In genomic region chr20:63326314-63327228, GRCh38 we compare ENCODE assay signal across 18 cellular contexts. TPM values are rescaled to one million over a fixed set of nuclear protein-coding genes. Genes with fewer than 3 reads are reported as not detected.
DNase-seq lines count a peak whose midpoint lies in the region; ATAC-seq and TF ChIP-seq lines count a peak whose summit lies in the region.
"Had no signal": no experiment of that assay in that cellular context is flagged by ENCODE, and none has a peak within 500 bp of the region (broad histone marks: within the 10 kb centered on the region; RNA-seq: fewer than 3 reads in every experiment).

No MANE protein-coding gene starts in this region.

- no peak overlapping the region for H3K4me3 Mint-ChIP-seq in activated T-cell treated with anti-CD3 and anti-CD28 coated beads, Interleukin-2, amount 50 U/mL, for 24 hours
- H3K4me3 Mint-ChIP-seq in endothelial cell (ENCODE audit: unreplicated experiment), result no peak overlapping the region
- H3K4me3 Mint-ChIP-seq in stimulated activated effector memory CD8-positive, alpha-beta T cell treated with anti-CD3 and anti-CD28 coated beads, Interleukin-12 subunit alpha, Interleukin-12 subunit beta, amount 100 ng/mL, for 72 hours, result no peak overlapping the region
- H3K4me3 Mint-ChIP-seq: brain, endodermal cell, neural progenitor cell had no signal

- H3K9me3 Mint-ChIP-seq in activated T-cell treated with anti-CD3 and anti-CD28 coated beads, Interleukin-2, amount 50 U/mL, for 24 hours, result peaks cover 2% of the 10 kb centered on the region
- H3K9me3 Mint-ChIP-seq in endothelial cell (ENCODE audit: unreplicated experiment), result peaks cover 2% of the 10 kb centered on the region
- peaks cover 2% of the 10 kb centered on the region for H3K9me3 Mint-ChIP-seq in stimulated activated effector memory CD8-positive, alpha-beta T cell treated with anti-CD3 and anti-CD28 coated beads, Interleukin-12 subunit alpha, Interleukin-12 subunit beta, amount 100 ng/mL, for 72 hours

- DNase-seq in activated T-cell treated with anti-CD3 and anti-CD28 coated beads, Interleukin-2, amount 50 U/mL, for 24 hours, result no peak
- DNase-seq in activated T-cell treated with anti-CD3 and anti-CD28 coated beads for 4 hours (no peak), endothelial cell (ENCODE audit: low spot score) (no peak), left lobe of liver (ENCODE audit: low spot score) (no peak)
- DNase-seq in stimulated activated effector memory CD8-positive, alpha-beta T cell treated with anti-CD3 and anti-CD28 coated beads, Interleukin-12 subunit alpha, Interleukin-12 subunit beta, amount 100 ng/mL, for 72 hours (ENCODE audit: low spot score in 2 of 2), result no peak
- DNase-seq: activated T-cell treated with anti-CD3 and anti-CD28 coated beads, Interleukin-2, amount 50 U/mL, for 48 hours; endodermal cell; kidney glomerular epithelial cell; NCI-H1105; NCI-H446; Peyer's patch; stimulated activated CD4-positive, alpha-beta T cell treated with anti-CD3 and anti-CD28 coated beads, Interleukin-12 subunit alpha, Interleukin-12 subunit beta, amount 100 ng/mL, for 4 hours had no signal

- H3K27me3 Mint-ChIP-seq in activated T-cell treated with anti-CD3 and anti-CD28 coated beads, Interleukin-2, amount 50 U/mL, for 24 hours, result no peaks in the 10 kb centered on the region
- peaks cover 1% of the 10 kb centered on the region for H3K27me3 Mint-ChIP-seq in endothelial cell (ENCODE audit: unreplicated experiment)

- no peak for ATAC-seq in stimulated activated effector memory CD8-positive, alpha-beta T cell treated with anti-CD3 and anti-CD28 coated beads, Interleukin-12 subunit alpha, Interleukin-12 subunit beta, amount 100 ng/mL, for 72 hours
- no peak for ATAC-seq in GM21737 (IDR thresholded peaks at IDR 0.05; ENCODE audit: unreplicated experiment)
- no peak for ATAC-seq in left lobe of liver
- no peak for ATAC-seq in GM21515 (IDR thresholded peaks at IDR 0.05; ENCODE audit: unreplicated experiment)

- H3K4me1 Mint-ChIP-seq in activated T-cell treated with anti-CD3 and anti-CD28 coated beads, Interleukin-2, amount 50 U/mL, for 24 hours (ENCODE audit: low read depth), result peaks cover 2% of the 10 kb centered on the region
- H3K4me1 Mint-ChIP-seq in endothelial cell (ENCODE audit: unreplicated experiment), result peaks cover 9% of the 10 kb centered on the region
- no peaks in the 10 kb centered on the region for H3K4me1 Mint-ChIP-seq in stimulated activated effector memory CD8-positive, alpha-beta T cell treated with anti-CD3 and anti-CD28 coated beads, Interleukin-12 subunit alpha, Interleukin-12 subunit beta, amount 100 ng/mL, for 72 hours
- H3K4me1 Mint-ChIP-seq: endodermal cell had no signal

- peak overlapping the region; percentile 74 for H3K27ac Mint-ChIP-seq in activated T-cell treated with anti-CD3 and anti-CD28 coated beads, Interleukin-2, amount 50 U/mL, for 24 hours
- H3K27ac Mint-ChIP-seq in endothelial cell (ENCODE audit: unreplicated experiment), result peak overlapping the region; percentile 87
- peak overlapping the region; percentile 84 for H3K27ac Mint-ChIP-seq in stimulated activated effector memory CD8-positive, alpha-beta T cell treated with anti-CD3 and anti-CD28 coated beads, Interleukin-12 subunit alpha, Interleukin-12 subunit beta, amount 100 ng/mL, for 72 hours
- H3K27ac Mint-ChIP-seq: brain, endodermal cell, neural progenitor cell had no signal

- no peaks in the 10 kb centered on the region for H3K36me3 Mint-ChIP-seq in activated T-cell treated with anti-CD3 and anti-CD28 coated beads, Interleukin-2, amount 50 U/mL, for 24 hours (ENCODE audit: low read depth)
- H3K36me3 Mint-ChIP-seq in endothelial cell (ENCODE audit: low read depth, unreplicated experiment), result peaks cover 13% of the 10 kb centered on the region
- H3K36me3 Mint-ChIP-seq in stimulated activated effector memory CD8-positive, alpha-beta T cell treated with anti-CD3 and anti-CD28 coated beads, Interleukin-12 subunit alpha, Interleukin-12 subunit beta, amount 100 ng/mL, for 72 hours, result no peaks in the 10 kb centered on the region

- no peak for TF ChIP-seq CTCF in endothelial cell (IDR thresholded peaks at IDR 0.05; ENCODE audit: unreplicated experiment)

TF ChIP-seq in PFSK-1, 5 proteins besides CTCF, POLR2A, EP300 and RAD21:
- TF ChIP-seq TAF1 (IDR thresholded peaks at IDR 0.05; ENCODE audit: borderline replicate concordance, insufficient read depth, low read length) (no peak), FOXP2 (optimal IDR thresholded peaks at IDR 0.05; ENCODE audit: borderline replicate concordance, extremely low read depth, extremely low read length, insufficient read depth) (peak; percentile 100), POLR2AphosphoS5 (IDR thresholded peaks at IDR 0.05; ENCODE audit: low read depth, low read length) (no peak)

RNA-seq across cellular contexts. Expression of gene COL20A1, which starts 33.6 kb away (rescaled TPM):
- 0.09 TPM for polyA plus RNA-seq in PFSK-1 (2012; ENCODE audit: insufficient read length, low read depth)
- total RNA-seq in endothelial cell (ENCODE audit: unreplicated experiment), result not detected
- not detected for total RNA-seq in left lobe of liver
- total RNA-seq: Peyer's patch had no signal
- polyA plus RNA-seq: urinary bladder had no signal

RNA-seq across cellular contexts. Expression of gene CHRNA4, which starts 34.6 kb away (rescaled TPM):
- 0.40 TPM for polyA plus RNA-seq in PFSK-1 (2012; ENCODE audit: insufficient read length, low read depth)
- total RNA-seq in endothelial cell (ENCODE audit: unreplicated experiment) (2.6 TPM), left lobe of liver (145 TPM)
- total RNA-seq: Peyer's patch had no signal
- polyA plus RNA-seq: urinary bladder had no signal

RNA-seq across cellular contexts. Expression of gene ARFGAP1, which starts 54.0 kb away (rescaled TPM):
- 160 TPM for polyA plus RNA-seq in PFSK-1 (2012; ENCODE audit: insufficient read length, low read depth)
- total RNA-seq in endothelial cell (ENCODE audit: unreplicated experiment) (106 TPM), left lobe of liver (42.6 TPM)

Comparison
In these comparisons a context has a peak if more than half of its experiments do, and no peak if none do; other contexts are left out.
1. RNA of gene CHRNA4, which starts 34.6 kb away (total RNA-seq): 145 TPM in left lobe of liver (single experiment); 2.6 TPM in endothelial cell (single experiment); every median in the first group is over 10 times any median in the second.
2. Peak in every context shown above with its lines, with median percentiles within 50 percentile points of each other: H3K27ac Mint-ChIP-seq.